1 cellular context compared by ENCODE assay signal in genomic region chr2:68911246-68911645, GRCh38.
TF ChIP-seq lines count a peak whose summit lies in the region.

No MANE protein-coding gene starts in this region.

TF ChIP-seq in GM23338, 12 proteins besides CTCF, POLR2A, EP300 and RAD21 (continued from another document):
- no peak for TF ChIP-seq ZNF462 (CRISPR knock-in tag; IDR thresholded peaks at IDR 0.05)
